ENCODE assay signal across 8 cellular contexts in the genomic region with DNA sequence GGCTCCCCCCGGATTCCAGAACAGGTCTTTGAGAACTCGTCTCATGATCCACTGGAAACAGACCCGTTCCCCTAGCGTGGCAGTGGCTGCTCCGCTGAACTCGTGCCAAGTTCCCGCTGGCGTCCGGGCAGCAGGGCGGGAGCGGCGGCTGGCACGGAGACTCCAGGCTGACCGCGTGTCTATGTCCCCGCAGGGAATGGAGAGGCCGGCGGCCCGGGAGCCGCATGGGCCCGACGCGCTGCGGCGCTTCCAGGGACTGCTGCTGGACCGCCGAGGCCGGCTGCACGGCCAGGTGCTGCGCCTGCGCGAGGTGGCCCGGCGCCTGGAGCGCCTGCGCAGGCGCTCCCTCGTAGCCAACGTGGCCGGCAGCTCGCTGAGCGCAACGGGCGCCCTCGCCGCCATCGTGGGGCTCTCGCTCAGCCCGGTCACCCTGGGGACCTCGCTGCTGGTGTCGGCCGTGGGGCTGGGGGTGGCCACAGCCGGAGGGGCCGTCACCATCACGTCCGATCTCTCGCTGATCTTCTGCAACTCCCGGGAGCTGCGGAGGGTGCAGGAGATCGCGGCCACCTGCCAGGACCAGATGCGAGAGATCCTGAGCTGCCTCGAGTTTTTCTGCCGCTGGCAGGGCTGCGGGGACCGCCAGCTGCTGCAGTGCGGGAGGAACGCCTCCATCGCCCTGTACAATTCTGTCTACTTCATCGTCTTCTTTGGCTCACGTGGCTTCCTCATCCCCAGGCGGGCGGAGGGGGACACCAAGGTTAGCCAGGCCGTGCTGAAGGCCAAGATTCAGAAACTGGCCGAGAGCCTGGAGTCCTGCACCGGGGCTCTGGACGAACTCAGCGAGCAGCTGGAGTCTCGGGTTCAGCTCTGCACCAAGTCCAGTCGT. TPM values are rescaled to one million over a fixed set of nuclear protein-coding genes. Genes with fewer than 3 reads are reported as not detected.
DNase-seq lines count a peak whose midpoint lies in the region; ATAC-seq and TF ChIP-seq lines count a peak whose summit lies in the region.

No MANE protein-coding gene starts in this region.

- peak overlapping the region; percentile 99 for H2AFZ ChIP-seq in DND-41 (ENCODE audit: low read depth, low read length)

- H3K36me3 Mint-ChIP-seq in activated naive CD4-positive, alpha-beta T cell treated with anti-CD3 and anti-CD28 coated beads, Interleukin-2, amount 50 U/mL, for 24 hours, result no peaks in the 10 kb centered on the region

- H3K27me3 ChIP-seq in DND-41 (ENCODE audit: insufficient read depth, low read length, poor library complexity), result no peaks in the 10 kb centered on the region
- peaks cover 35% of the 10 kb centered on the region for H3K27me3 ChIP-seq in HUES6 (ENCODE audit: control insufficient read depth, insufficient read depth, low read length)
- H3K27me3 ChIP-seq in thoracic aorta (replicated peaks; ENCODE audit: insufficient read depth), result no peaks in the 10 kb centered on the region

- H3K4me3 Mint-ChIP-seq in activated naive CD4-positive, alpha-beta T cell treated with anti-CD3 and anti-CD28 coated beads, Interleukin-2, amount 50 U/mL, for 24 hours, result peak overlapping the region; percentile 89

- peak; percentile 74 for DNase-seq in DND-41
- DNase-seq in SK-MEL-5 (ENCODE audit: low read depth, low spot score), result peak; percentile 71
- DNase-seq in globus pallidus (ENCODE audit: low spot score), result peak; percentile 82
- DNase-seq in omental fat pad (ENCODE audit: low spot score), result no peak
- DNase-seq in thoracic aorta (ENCODE audit: low spot score), result no peak

- H3K27ac ChIP-seq in DND-41 (ENCODE audit: low read length) (peak overlapping the region; percentile 91), HUES6 (ENCODE audit: low read depth, low read length) (no peak overlapping the region), thoracic aorta (peak overlapping the region; percentile 76 to 90)

- H3K9ac ChIP-seq in DND-41 (ENCODE audit: low read depth, low read length), result peak overlapping the region; percentile 87
- peak overlapping the region; percentile 83 for H3K9ac ChIP-seq in HUES6 (ENCODE audit: low read length)

- in situ Hi-C loops in SK-MEL-5 (cut with HindIII; ENCODE audit: low pct_unique_long_range_greater_than_20kb, low sequenced_read_pairs), result no loop called here

- H3K9me3 ChIP-seq in DND-41 (ENCODE audit: insufficient read depth, low read length, severe bottlenecking), result no peaks in the 10 kb centered on the region
- H3K9me3 ChIP-seq in HUES6 (ENCODE audit: control insufficient read depth, insufficient read depth, low read depth, low read length), result no peaks in the 10 kb centered on the region
- no peaks in the 10 kb centered on the region for H3K9me3 ChIP-seq in thoracic aorta

- TF ChIP-seq CTCF in DND-41 (IDR thresholded peaks at IDR 0.05; ENCODE audit: borderline replicate concordance, extremely low read depth, low read length, poor library complexity, severe bottlenecking), result no peak
- TF ChIP-seq CTCF in omental fat pad (IDR thresholded peaks at IDR 0.05), result no peak
- TF ChIP-seq CTCF in thoracic aorta (IDR thresholded peaks at IDR 0.05), result peak; percentile 42

- H3K27me3 Mint-ChIP-seq in activated naive CD4-positive, alpha-beta T cell treated with anti-CD3 and anti-CD28 coated beads, Interleukin-2, amount 50 U/mL, for 24 hours, result no peaks in the 10 kb centered on the region

- no peaks in the 10 kb centered on the region for H3K9me3 Mint-ChIP-seq in activated naive CD4-positive, alpha-beta T cell treated with anti-CD3 and anti-CD28 coated beads, Interleukin-2, amount 50 U/mL, for 24 hours

- H3K4me3 ChIP-seq in DND-41 (ENCODE audit: low read depth in 1 of 2, low read length in 2 of 2), result peak overlapping the region; percentile 56 to 81
- peak overlapping the region; percentile 73 for H3K4me3 ChIP-seq in HUES6 (ENCODE audit: low read depth, low read length)
- peak overlapping the region; percentile 82 for H3K4me3 ChIP-seq in thoracic aorta

- peaks cover 26% of the 10 kb centered on the region for H3K4me1 Mint-ChIP-seq in activated naive CD4-positive, alpha-beta T cell treated with anti-CD3 and anti-CD28 coated beads, Interleukin-2, amount 50 U/mL, for 24 hours

- H3K36me3 ChIP-seq in DND-41 (ENCODE audit: insufficient read depth, low read length), result no peaks in the 10 kb centered on the region
- H3K36me3 ChIP-seq in HUES6 (ENCODE audit: control insufficient read depth, insufficient read depth, low read length), result no peaks in the 10 kb centered on the region
- no peaks in the 10 kb centered on the region for H3K36me3 ChIP-seq in thoracic aorta

- H4K20me1 ChIP-seq in DND-41 (ENCODE audit: insufficient read depth, low read length), result no peaks in the 10 kb centered on the region

- H3K79me2 ChIP-seq in DND-41 (ENCODE audit: insufficient read depth, low read length), result peaks cover 7% of the 10 kb centered on the region

- H3K4me1 ChIP-seq in DND-41 (ENCODE audit: insufficient read depth, low read length) (peaks cover 40% of the 10 kb centered on the region), HUES6 (ENCODE audit: control insufficient read depth, insufficient read depth, low read length) (peaks cover 33% of the 10 kb centered on the region), thoracic aorta (ENCODE audit: control insufficient read depth in 1 of 2, low read depth in 2 of 2) (peaks cover 3 to 30% of the 10 kb centered on the region in 2 donors)

- peak overlapping the region; percentile 94 for H3K27ac Mint-ChIP-seq in activated naive CD4-positive, alpha-beta T cell treated with anti-CD3 and anti-CD28 coated beads, Interleukin-2, amount 50 U/mL, for 24 hours

- H3K4me2 ChIP-seq in DND-41 (ENCODE audit: insufficient read depth, low read length), result peak overlapping the region; percentile 99

- ATAC-seq in DND-41 (ENCODE audit: insufficient read depth, low read depth), result peak; percentile 88
- peak; percentile 85 for ATAC-seq in GM21515 (IDR thresholded peaks at IDR 0.05; ENCODE audit: unreplicated experiment)
- ATAC-seq in omental fat pad (ENCODE audit: low FRiP score), result peak; percentile 94
- peak; percentile 68 for ATAC-seq in thoracic aorta (ENCODE audit: insufficient number of reproducible peaks, low FRiP score, low read depth)

RNA-seq across cellular contexts. Expression of gene APOLD1, which starts 1.5 kb away (rescaled TPM):
- total RNA-seq in SK-MEL-5 (2014; rRNA removed; shearing (Covaris generic)), result 55.9 and 57.6 TPM in 2 replicates
- polyA plus RNA-seq in SK-MEL-5 (2015; cell fraction: cytosol; rRNA removed), result 15.4 and 19.8 TPM in 2 replicates
- 4.2 and 8.8 TPM in 2 replicates for polyA plus RNA-seq in SK-MEL-5 (2015; cell fraction: nucleus; rRNA removed)
- total RNA-seq in omental fat pad (100 to 1,000 TPM in 3 of 4 donors, 10 to 100 TPM in 1; 96.4 to 336 (median 119) TPM), thoracic aorta (10 to 100 TPM; 38.4 to 70.7 TPM)

RNA-seq across cellular contexts. Expression of gene DDX47, which starts 26.2 kb away (rescaled TPM):
- total RNA-seq in SK-MEL-5 (2014; rRNA removed; shearing (Covaris generic)), result 93.1 and 102 TPM in 2 replicates
- polyA plus RNA-seq in SK-MEL-5 (2015; cell fraction: cytosol; rRNA removed), result 67.4 and 69.2 TPM in 2 replicates
- 144 and 165 TPM in 2 replicates for polyA plus RNA-seq in SK-MEL-5 (2015; cell fraction: nucleus; rRNA removed)
- total RNA-seq in omental fat pad (10 to 100 TPM; 37.4 to 82.0 (median 51.1) TPM), thoracic aorta (10 to 100 TPM; 43.5 to 51.1 TPM)

Comparison
In these comparisons a context has a peak if more than half of its experiments do, and no peak if none do; other contexts are left out.
1. DNase-seq: peak in DND-41 (single experiment), SK-MEL-5 (single experiment) and globus pallidus (single experiment); none in omental fat pad (single experiment) and thoracic aorta (single experiment).
2. Peak in every context shown above with its lines, with median percentiles within 50 percentile points of each other: ATAC-seq and H3K4me3 ChIP-seq.